Comparison of ENCODE assay signal across 1 cellular context in the genomic region with DNA sequence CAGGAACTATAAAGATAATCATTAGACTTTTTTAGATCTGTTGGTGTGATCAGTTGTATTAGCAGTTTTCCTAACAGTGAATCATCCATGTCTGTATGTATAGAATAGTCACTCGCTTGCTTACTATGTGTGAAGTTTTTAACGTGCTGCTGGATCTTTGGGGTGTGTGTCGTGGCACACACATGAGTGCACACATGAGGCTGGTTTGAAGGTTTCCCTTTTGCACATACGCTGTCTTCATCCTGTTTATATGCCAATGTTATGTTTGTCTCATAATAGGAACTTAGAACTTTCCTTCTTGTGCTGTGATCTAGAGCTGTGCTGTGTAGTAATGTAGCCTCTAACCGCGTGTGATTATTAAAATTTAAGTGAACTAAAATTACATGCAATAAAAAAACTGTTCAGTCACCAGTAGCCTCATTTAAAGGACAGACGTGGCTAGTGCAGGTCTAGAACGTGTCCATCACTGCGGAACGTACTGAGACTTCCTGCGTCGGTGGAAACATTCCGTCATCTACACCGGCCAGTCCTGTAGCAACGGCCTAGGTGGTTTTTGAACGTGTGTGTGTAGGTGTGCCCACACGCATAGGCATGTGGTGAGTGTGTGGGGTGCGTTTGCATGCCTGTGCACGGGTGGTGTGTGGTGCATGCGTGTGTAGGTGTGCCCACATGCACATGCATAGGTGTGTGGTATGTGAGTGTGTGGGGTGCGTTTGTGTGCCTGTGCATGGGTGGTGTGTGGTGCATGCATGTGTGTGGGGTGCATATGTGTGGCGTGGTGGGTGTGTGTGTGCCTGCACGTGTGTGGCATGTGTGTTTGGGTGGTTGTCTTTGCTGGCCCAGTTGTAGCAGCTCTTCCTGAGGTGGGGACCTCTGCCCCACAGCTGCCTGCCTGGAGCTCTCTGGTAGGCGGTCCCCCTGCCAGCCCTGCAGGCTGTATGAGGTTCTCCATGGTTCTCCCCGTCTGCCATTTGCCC.
TF ChIP-seq lines count a peak whose summit lies in the region.

No MANE protein-coding gene starts in this region.

TF ChIP-seq in GM23338, 12 proteins besides CTCF, POLR2A, EP300 and RAD21 (continued from another document):
- TF ChIP-seq, protein P1, sequence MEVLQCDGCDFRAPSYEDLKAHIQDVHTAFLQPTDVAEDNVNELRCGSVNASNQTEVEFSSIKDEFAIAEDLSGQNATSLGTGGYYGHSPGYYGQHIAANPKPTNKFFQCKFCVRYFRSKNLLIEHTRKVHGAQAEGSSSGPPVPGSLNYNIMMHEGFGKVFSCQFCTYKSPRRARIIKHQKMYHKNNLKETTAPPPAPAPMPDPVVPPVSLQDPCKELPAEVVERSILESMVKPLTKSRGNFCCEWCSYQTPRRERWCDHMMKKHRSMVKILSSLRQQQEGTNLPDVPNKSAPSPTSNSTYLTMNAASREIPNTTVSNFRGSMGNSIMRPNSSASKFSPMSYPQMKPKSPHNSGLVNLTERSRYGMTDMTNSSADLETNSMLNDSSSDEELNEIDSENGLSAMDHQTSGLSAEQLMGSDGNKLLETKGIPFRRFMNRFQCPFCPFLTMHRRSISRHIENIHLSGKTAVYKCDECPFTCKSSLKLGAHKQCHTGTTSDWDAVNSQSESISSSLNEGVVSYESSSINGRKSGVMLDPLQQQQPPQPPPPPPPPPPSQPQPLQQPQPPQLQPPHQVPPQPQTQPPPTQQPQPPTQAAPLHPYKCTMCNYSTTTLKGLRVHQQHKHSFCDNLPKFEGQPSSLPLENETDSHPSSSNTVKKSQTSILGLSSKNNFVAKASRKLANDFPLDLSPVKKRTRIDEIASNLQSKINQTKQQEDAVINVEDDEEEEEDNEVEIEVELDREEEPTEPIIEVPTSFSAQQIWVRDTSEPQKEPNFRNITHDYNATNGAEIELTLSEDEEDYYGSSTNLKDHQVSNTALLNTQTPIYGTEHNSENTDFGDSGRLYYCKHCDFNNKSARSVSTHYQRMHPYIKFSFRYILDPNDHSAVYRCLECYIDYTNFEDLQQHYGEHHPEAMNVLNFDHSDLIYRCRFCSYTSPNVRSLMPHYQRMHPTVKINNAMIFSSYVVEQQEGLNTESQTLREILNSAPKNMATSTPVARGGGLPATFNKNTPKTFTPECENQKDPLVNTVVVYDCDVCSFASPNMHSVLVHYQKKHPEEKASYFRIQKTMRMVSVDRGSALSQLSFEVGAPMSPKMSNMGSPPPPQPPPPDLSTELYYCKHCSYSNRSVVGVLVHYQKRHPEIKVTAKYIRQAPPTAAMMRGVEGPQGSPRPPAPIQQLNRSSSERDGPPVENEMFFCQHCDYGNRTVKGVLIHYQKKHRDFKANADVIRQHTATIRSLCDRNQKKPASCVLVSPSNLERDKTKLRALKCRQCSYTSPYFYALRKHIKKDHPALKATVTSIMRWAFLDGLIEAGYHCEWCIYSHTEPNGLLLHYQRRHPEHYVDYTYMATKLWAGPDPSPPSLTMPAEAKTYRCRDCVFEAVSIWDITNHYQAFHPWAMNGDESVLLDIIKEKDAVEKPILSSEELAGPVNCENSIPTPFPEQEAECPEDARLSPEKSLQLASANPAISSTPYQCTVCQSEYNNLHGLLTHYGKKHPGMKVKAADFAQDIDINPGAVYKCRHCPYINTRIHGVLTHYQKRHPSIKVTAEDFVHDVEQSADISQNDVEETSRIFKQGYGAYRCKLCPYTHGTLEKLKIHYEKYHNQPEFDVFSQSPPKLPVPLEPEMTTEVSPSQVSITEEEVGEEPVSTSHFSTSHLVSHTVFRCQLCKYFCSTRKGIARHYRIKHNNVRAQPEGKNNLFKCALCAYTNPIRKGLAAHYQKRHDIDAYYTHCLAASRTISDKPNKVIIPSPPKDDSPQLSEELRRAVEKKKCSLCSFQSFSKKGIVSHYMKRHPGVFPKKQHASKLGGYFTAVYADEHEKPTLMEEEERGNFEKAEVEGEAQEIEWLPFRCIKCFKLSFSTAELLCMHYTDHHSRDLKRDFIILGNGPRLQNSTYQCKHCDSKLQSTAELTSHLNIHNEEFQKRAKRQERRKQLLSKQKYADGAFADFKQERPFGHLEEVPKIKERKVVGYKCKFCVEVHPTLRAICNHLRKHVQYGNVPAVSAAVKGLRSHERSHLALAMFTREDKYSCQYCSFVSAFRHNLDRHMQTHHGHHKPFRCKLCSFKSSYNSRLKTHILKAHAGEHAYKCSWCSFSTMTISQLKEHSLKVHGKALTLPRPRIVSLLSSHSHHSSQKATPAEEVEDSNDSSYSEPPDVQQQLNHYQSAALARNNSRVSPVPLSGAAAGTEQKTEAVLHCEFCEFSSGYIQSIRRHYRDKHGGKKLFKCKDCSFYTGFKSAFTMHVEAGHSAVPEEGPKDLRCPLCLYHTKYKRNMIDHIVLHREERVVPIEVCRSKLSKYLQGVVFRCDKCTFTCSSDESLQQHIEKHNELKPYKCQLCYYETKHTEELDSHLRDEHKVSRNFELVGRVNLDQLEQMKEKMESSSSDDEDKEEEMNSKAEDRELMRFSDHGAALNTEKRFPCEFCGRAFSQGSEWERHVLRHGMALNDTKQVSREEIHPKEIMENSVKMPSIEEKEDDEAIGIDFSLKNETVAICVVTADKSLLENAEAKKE (CRISPR knock-in tag; IDR thresholded peaks at IDR 0.05) = no peak
- no peak for TF ChIP-seq CREB1 (CRISPR knock-in tag; IDR thresholded peaks at IDR 0.05; ENCODE audit: low read depth)
- no peak for TF ChIP-seq POLR2AphosphoS5 (IDR thresholded peaks at IDR 0.05; ENCODE audit: low read depth)
